ENCODE assay signal across 12 cellular contexts in the genomic region with DNA sequence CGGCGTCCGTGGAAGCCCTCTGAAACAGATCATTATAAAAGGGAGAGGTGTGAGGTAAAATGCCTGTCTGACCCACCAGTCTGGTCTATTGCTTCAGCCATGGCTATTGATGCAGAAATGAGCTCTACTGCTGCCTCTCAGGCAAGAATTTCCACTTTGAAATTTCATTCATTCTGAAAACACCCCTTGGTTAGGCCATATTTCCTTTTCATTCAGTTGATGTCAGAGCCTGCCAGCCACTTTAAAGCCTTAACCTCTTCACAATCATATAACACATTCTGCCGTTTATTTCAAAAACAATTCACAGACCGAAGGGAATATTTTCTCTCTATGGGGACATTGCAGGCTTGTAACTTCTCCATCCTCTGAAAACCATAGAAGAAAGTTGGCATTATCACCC.
"Had no signal": no experiment of that assay in that cellular context is flagged by ENCODE, and none has a peak within 500 bp of the region (broad histone marks: within the 10 kb centered on the region; RNA-seq: fewer than 3 reads in every experiment).

No MANE protein-coding gene starts in this region.

- ATAC-seq: mucosa of descending colon; naive thymus-derived CD8-positive, alpha-beta T cell; T-cell had no signal

- H3K36me3 Mint-ChIP-seq: activated naive CD8-positive, alpha-beta T cell treated with anti-CD3 and anti-CD28 coated beads, Interleukin-2, amount 10 ng/mL, durations not matched to agents 7 days and 5 days; naive thymus-derived CD8-positive, alpha-beta T cell; T-cell had no signal

- H3K36me3 ChIP-seq: esophagus squamous epithelium, ovary, stomach had no signal

- H3K4me3 ChIP-seq: esophagus squamous epithelium, mucosa of descending colon, ovary, stomach had no signal

- H3K9me3 Mint-ChIP-seq: naive thymus-derived CD8-positive, alpha-beta T cell; T-cell had no signal

- H3K4me3 Mint-ChIP-seq: activated naive CD8-positive, alpha-beta T cell treated with anti-CD3 and anti-CD28 coated beads, Interleukin-2, amount 10 ng/mL, durations not matched to agents 7 days and 5 days; naive thymus-derived CD8-positive, alpha-beta T cell; T-cell had no signal

- H3K9me3 ChIP-seq: esophagus squamous epithelium, mucosa of descending colon, ovary, stomach had no signal

- H3K27ac Mint-ChIP-seq: activated naive CD8-positive, alpha-beta T cell treated with anti-CD3 and anti-CD28 coated beads, Interleukin-2, amount 10 ng/mL, durations not matched to agents 7 days and 5 days; naive thymus-derived CD8-positive, alpha-beta T cell; T-cell had no signal

- H3K27me3 ChIP-seq: ovary, stomach had no signal

- DNase-seq: activated CD4-positive, alpha-beta T cell treated with anti-CD3 and anti-CD28 coated beads for 48 hours; activated naive CD8-positive, alpha-beta T cell treated with anti-CD3 and anti-CD28 coated beads, Interleukin-2, amount 10 ng/mL, durations not matched to agents 7 days and 5 days; aorta; esophagus squamous epithelium; foreskin fibroblast; mucosa of descending colon; naive thymus-derived CD8-positive, alpha-beta T cell; ovary; stimulated activated CD4-positive, alpha-beta T cell treated with anti-CD3 and anti-CD28 coated beads, Interleukin-12 subunit alpha, Interleukin-12 subunit beta, amount 100 ng/mL, for 4 hours; stomach; T-cell had no signal

- H3K27ac ChIP-seq: esophagus squamous epithelium, ovary, stomach, VCaP had no signal
